8 cellular contexts compared by ENCODE assay signal in the genomic region with DNA sequence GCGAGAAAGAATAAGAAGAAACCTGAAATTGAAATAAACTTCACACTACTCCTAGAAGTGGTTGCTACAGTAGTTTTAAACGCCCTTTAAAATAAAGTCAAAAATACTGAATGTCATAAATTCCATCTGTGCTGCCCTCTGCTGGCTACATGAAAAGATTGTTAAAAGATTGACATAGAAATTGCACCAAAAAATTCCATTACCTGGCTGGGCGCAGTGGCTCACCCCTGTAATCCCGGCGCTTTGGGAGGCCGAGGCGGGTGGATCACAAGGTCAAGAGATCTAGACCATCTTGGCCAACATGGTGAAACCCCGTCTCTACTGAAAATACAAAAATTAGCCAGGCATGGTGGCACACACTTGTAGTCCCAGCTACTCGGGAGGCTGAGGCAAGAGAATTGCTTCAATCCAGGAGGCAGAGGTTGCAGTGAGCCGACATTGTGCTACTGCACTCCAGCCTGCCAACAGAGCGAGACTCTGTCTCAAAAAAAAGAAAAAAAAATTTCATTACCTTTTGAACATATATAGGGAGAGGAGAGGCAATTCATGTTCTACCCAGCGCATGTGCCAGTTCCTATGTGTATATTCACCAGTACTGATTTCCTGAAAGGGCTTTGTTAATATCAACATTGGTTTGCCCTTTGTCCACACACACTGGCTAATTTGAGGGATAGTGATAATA. TPM values are rescaled to one million over a fixed set of nuclear protein-coding genes. Genes with fewer than 3 reads are reported as not detected.
DNase-seq lines count a peak whose midpoint lies in the region; ATAC-seq and TF ChIP-seq lines count a peak whose summit lies in the region.

No MANE protein-coding gene starts in this region.

- H3K27me3 Mint-ChIP-seq in HFFc6 (ENCODE audit: insufficient read depth), result no peaks in the 10 kb centered on the region
- H3K27me3 Mint-ChIP-seq in activated CD4-positive, alpha-beta T cell treated with anti-CD3 and anti-CD28 coated beads, Interleukin-2, amount 10 ng/mL, durations not matched to agents 7 days and 5 days, result no peaks in the 10 kb centered on the region

- TF ChIP-seq POLR2A in esophagus muscularis mucosa (IDR thresholded peaks at IDR 0.05; ENCODE audit: low read depth), result no peak

- H3K36me3 ChIP-seq in esophagus muscularis mucosa (no peaks in the 10 kb centered on the region), parathyroid adenoma (ENCODE audit: control insufficient read depth, insufficient read depth, low read length) (no peaks in the 10 kb centered on the region)

- TF ChIP-seq CTCF in HFFc6 (IDR thresholded peaks at IDR 0.05), result peak; percentile 89
- TF ChIP-seq CTCF in esophagus muscularis mucosa (IDR thresholded peaks at IDR 0.05), result peak; percentile 58 to 65 (median 62)
- TF ChIP-seq CTCF in parathyroid adenoma (IDR thresholded peaks at IDR 0.05), result peak; percentile 72
- no peak for TF ChIP-seq CTCF in omental fat pad (IDR thresholded peaks at IDR 0.05)

- POLR2A ChIA-PET in activated CD4-positive, alpha-beta T cell treated with anti-CD3 and anti-CD28 coated beads, Interleukin-2, amount 10 ng/mL, durations not matched to agents 7 days and 5 days (lab: Charles Lee), result no interaction called here

- H3K4me1 ChIP-seq in esophagus muscularis mucosa (peaks cover 38 to 69% (median 57%) of the 10 kb centered on the region in 4 donors), parathyroid adenoma (peaks cover 21% of the 10 kb centered on the region)

- WGBS in esophagus muscularis mucosa, result 72% methylated on average over 12 of the region's 12 CpGs

- no peak overlapping the region for H2AFZ ChIP-seq in parathyroid adenoma

- CTCF ChIA-PET in activated CD4-positive, alpha-beta T cell treated with anti-CD3 and anti-CD28 coated beads, Interleukin-2, amount 10 ng/mL, durations not matched to agents 7 days and 5 days (lab: Charles Lee), result interaction anchor here (1.0 kb wide), 1 partner anchor 11 kb away, joined by 3 read pairs; no protein-coding TSS in a partner anchor

- H3K36me3 Mint-ChIP-seq in HFFc6 (ENCODE audit: low read depth), result no peaks in the 10 kb centered on the region
- peaks cover 43% of the 10 kb centered on the region for H3K36me3 Mint-ChIP-seq in activated CD4-positive, alpha-beta T cell treated with anti-CD3 and anti-CD28 coated beads, Interleukin-2, amount 10 ng/mL, durations not matched to agents 7 days and 5 days (ENCODE audit: low read depth)

- H3K4me2 ChIP-seq in parathyroid adenoma (ENCODE audit: low read length), result no peak overlapping the region

- peaks cover 35% of the 10 kb centered on the region for H3K4me1 Mint-ChIP-seq in HFFc6 (ENCODE audit: low read depth)
- H3K4me1 Mint-ChIP-seq in activated CD4-positive, alpha-beta T cell treated with anti-CD3 and anti-CD28 coated beads, Interleukin-2, amount 10 ng/mL, durations not matched to agents 7 days and 5 days, result peaks cover 91% of the 10 kb centered on the region

- DNase-seq in COR-L47 (lab: John Stamatoyannopoulos, UW), result peak; percentile 12
- DNase-seq in HFFc6, result peak; percentile 38
- peak; percentile 70 for DNase-seq in activated CD4-positive, alpha-beta T cell treated with anti-CD3 and anti-CD28 coated beads, Interleukin-2, amount 10 ng/mL, durations not matched to agents 7 days and 5 days
- DNase-seq in esophagus muscularis mucosa (ENCODE audit: extremely low spot score), result no peak
- DNase-seq in omental fat pad (ENCODE audit: low spot score), result no peak

- no peak for TF ChIP-seq EP300 in esophagus muscularis mucosa (IDR thresholded peaks at IDR 0.05)

- no peaks in the 10 kb centered on the region for H3K9me3 ChIP-seq in esophagus muscularis mucosa
- no peaks in the 10 kb centered on the region for H3K9me3 ChIP-seq in parathyroid adenoma (ENCODE audit: control insufficient read depth, low read length)

- no peak overlapping the region for H3K27ac Mint-ChIP-seq in HFFc6
- peak overlapping the region; percentile 50 for H3K27ac Mint-ChIP-seq in activated CD4-positive, alpha-beta T cell treated with anti-CD3 and anti-CD28 coated beads, Interleukin-2, amount 10 ng/mL, durations not matched to agents 7 days and 5 days

- H3K27ac ChIP-seq in esophagus muscularis mucosa (replicated peaks in 1 of 4) (peak overlapping the region in 1 of 4 donors; percentile 63), parathyroid adenoma (no peak overlapping the region)

- peaks cover 27% of the 10 kb centered on the region for H3K79me2 ChIP-seq in parathyroid adenoma

- H3K27me3 ChIP-seq in esophagus muscularis mucosa (no peaks in the 10 kb centered on the region), parathyroid adenoma (ENCODE audit: control insufficient read depth, insufficient read depth, low read length) (no peaks in the 10 kb centered on the region)

- H3K9me3 Mint-ChIP-seq in HFFc6, result no peaks in the 10 kb centered on the region
- H3K9me3 Mint-ChIP-seq in activated CD4-positive, alpha-beta T cell treated with anti-CD3 and anti-CD28 coated beads, Interleukin-2, amount 10 ng/mL, durations not matched to agents 7 days and 5 days, result no peaks in the 10 kb centered on the region

- ATAC-seq in GM18519 (IDR thresholded peaks at IDR 0.05; ENCODE audit: low FRiP score, unreplicated experiment) (no peak), omental fat pad (ENCODE audit: low FRiP score) (no peak), HG03565 (IDR thresholded peaks at IDR 0.05; ENCODE audit: unreplicated experiment) (no peak)

- H3K4me3 ChIP-seq in esophagus muscularis mucosa (no peak overlapping the region), parathyroid adenoma (ENCODE audit: low read depth, low read length) (no peak overlapping the region)

- no peak overlapping the region for H3K4me3 Mint-ChIP-seq in HFFc6
- peak overlapping the region; percentile 24 for H3K4me3 Mint-ChIP-seq in activated CD4-positive, alpha-beta T cell treated with anti-CD3 and anti-CD28 coated beads, Interleukin-2, amount 10 ng/mL, durations not matched to agents 7 days and 5 days

- no peak overlapping the region for H3K9ac ChIP-seq in parathyroid adenoma

- intact Hi-C loops in esophagus muscularis mucosa (cut with DNase I), result loop anchor here (5.0 kb wide), 1 partner anchor 248 kb away; no protein-coding TSS in a partner anchor

RNA-seq across cellular contexts. Expression of a gene that starts 36.5 kb away (rescaled TPM):
- 10 to 100 TPM in 4 of 6 experiments, 1 to 10 TPM in 2; 7.7 to 15.3 (median 10.9) TPM for total RNA-seq in HFFc6 (2021; fragmentation: NEBNext Ultra II Directional; extraction: Animal tissue kit (Norgen Biotek cat#: 25700))
- 100 to 1,000 TPM; 244 to 251 TPM for total RNA-seq in activated CD4-positive, alpha-beta T cell treated with anti-CD3 and anti-CD28 coated beads, Interleukin-2, amount 10 ng/mL, durations not matched to agents 7 days and 5 days
- 10 to 100 TPM; 25.7 to 39.4 (median 35.7) TPM for total RNA-seq in esophagus muscularis mucosa
- 100 to 1,000 TPM in 2 of 4 donors, 10 to 100 TPM in 2; 50.0 to 139 (median 83.7) TPM for total RNA-seq in omental fat pad

Comparison
In these comparisons a context has a peak if more than half of its experiments do, and no peak if none do; other contexts are left out.
1. DNase-seq: peak in COR-L47 (single experiment), HFFc6 (single experiment) and activated CD4-positive, alpha-beta T cell treated with anti-CD3 and anti-CD28 coated beads, Interleukin-2, amount 10 ng/mL, durations not matched to agents 7 days and 5 days (single experiment); none in esophagus muscularis mucosa (single experiment) and omental fat pad (single experiment).
2. CTCF ChIP-seq: peak in HFFc6 (single experiment), esophagus muscularis mucosa (3 of 3) and parathyroid adenoma (single experiment); none in omental fat pad (0 of 3).